Comparison of ENCODE assay signal across 8 cellular contexts in genomic region chr13:107650081-107650701, GRCh38.
A peak's percentile ranks its signal among the peaks of the same experiment; 100 is the strongest.
DNase-seq lines count a peak whose midpoint lies in the region; ATAC-seq and TF ChIP-seq lines count a peak whose summit lies in the region.

No MANE protein-coding gene starts in this region.

- no peak overlapping the region for H3K4me2 ChIP-seq in neural cell (ENCODE audit: low read length)

- no peak overlapping the region for H2AFZ ChIP-seq in neural cell (ENCODE audit: low read depth, low read length)

- no peaks in the 10 kb centered on the region for H3K27me3 ChIP-seq in GM06990 (replicated peaks; ENCODE audit: control insufficient read depth, insufficient read depth, low read length)
- no peaks in the 10 kb centered on the region for H3K27me3 ChIP-seq in neural cell (ENCODE audit: insufficient read depth, low read depth, low read length)

- TF ChIP-seq CTCF in GM06990 (IDR thresholded peaks at IDR 0.05; ENCODE audit: insufficient read depth, low read length, poor library complexity, severe bottlenecking): peak; percentile 82
- peak; percentile 90 for TF ChIP-seq CTCF in WI38 (IDR thresholded peaks at IDR 0.05; ENCODE audit: low read depth, low read length)
- peak; percentile 64 for TF ChIP-seq CTCF in neural cell (IDR thresholded peaks at IDR 0.05; ENCODE audit: poor library complexity, severe bottlenecking)

- peak; percentile 49 for TF ChIP-seq RAD21 in neural cell (conservative IDR thresholded peaks at IDR 0.05)

- H3K36me3 ChIP-seq in GM06990 (ENCODE audit: control insufficient read depth, insufficient read depth, low read length) (no peaks in the 10 kb centered on the region), neural cell (ENCODE audit: insufficient read depth, low read length) (no peaks in the 10 kb centered on the region)

- no peaks in the 10 kb centered on the region for H3K9me2 ChIP-seq in neural cell (ENCODE audit: insufficient read depth, low read length)

- no peaks in the 10 kb centered on the region for H3F3A ChIP-seq in neural cell (ENCODE audit: insufficient read depth, low read length, poor library complexity, severe bottlenecking)

- no peak for TF ChIP-seq EP300 in neural cell (conservative IDR thresholded peaks at IDR 0.05; ENCODE audit: poor library complexity, severe bottlenecking)

- no peaks in the 10 kb centered on the region for H3K79me2 ChIP-seq in neural cell (replicated peaks; ENCODE audit: insufficient read depth, low read length)

- ATAC-seq in GM21526 (IDR thresholded peaks at IDR 0.05; ENCODE audit: low FRiP score, unreplicated experiment) (peak; percentile 81), GM21619 (IDR thresholded peaks at IDR 0.05; ENCODE audit: unreplicated experiment) (no peak)

- DNase-seq in GM06990 (ENCODE audit: extremely low read depth, insufficient read length) (peak; percentile 7), HS-27A (ENCODE audit: low read depth) (peak; percentile 24), fibroblast of gingiva (ENCODE audit: low read depth) (peak; percentile 38), NCI-H128 (lab: John Stamatoyannopoulos, UW; ENCODE audit: unreplicated experiment) (no peak)

- H3K9me3 ChIP-seq in neural cell (ENCODE audit: low read length): no peaks in the 10 kb centered on the region

- H3K4me3 ChIP-seq in GM06990 (replicated peaks; ENCODE audit: low read depth, low read length) (no peak overlapping the region), WI38 (ENCODE audit: low read depth, low read length) (no peak overlapping the region), neural cell (ENCODE audit: low read length) (no peak overlapping the region)

- no peak overlapping the region for H3K27ac ChIP-seq in neural cell (ENCODE audit: low read length)

- H3K9ac ChIP-seq in neural cell (ENCODE audit: low read length): no peak overlapping the region

- H4K20me1 ChIP-seq in neural cell (ENCODE audit: insufficient read depth): no peaks in the 10 kb centered on the region

TF ChIP-seq in neural cell, 6 proteins besides CTCF, POLR2A, EP300 and RAD21:
- TF ChIP-seq POLR2AphosphoS5 (IDR thresholded peaks at IDR 0.05) (no peak), SMC3 (conservative IDR thresholded peaks at IDR 0.05; ENCODE audit: poor library complexity) (peak; percentile 63)
